ENCODE assay signal across 24 cellular contexts in the genomic region with DNA sequence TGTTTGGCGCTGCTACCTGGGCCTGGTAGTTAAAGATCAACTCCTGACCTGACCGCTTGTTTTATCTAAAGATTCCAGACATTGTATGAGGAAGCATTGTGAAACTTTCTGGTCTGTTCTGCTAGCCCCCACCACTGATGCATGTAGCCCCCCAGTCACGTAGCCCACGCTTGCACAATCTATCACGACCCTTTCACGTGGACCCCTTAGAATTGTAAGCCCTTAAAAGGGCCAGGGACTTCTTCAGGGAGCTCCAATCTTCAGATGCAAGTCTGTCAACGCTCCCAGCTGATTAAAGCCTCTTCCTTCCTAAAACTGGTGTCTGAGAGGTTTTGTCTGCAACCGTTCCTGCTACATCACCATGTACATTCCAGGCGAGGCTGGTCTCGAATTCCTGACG. TPM values are rescaled to one million over a fixed set of nuclear protein-coding genes. Genes with fewer than 3 reads are reported as not detected.
"Had no signal": no experiment of that assay in that cellular context is flagged by ENCODE, and none has a peak within 500 bp of the region (broad histone marks: within the 10 kb centered on the region; RNA-seq: fewer than 3 reads in every experiment).

No MANE protein-coding gene starts in this region.

- H3K9ac ChIP-seq: KMS-11, SK-N-SH had no signal

- FAIRE-seq: HTR-8/SVneo had no signal

- ATAC-seq: Panc1, PC-3 had no signal

- H3K4me2 ChIP-seq: KMS-11, SK-N-SH had no signal

- DNase-seq: Kasumi-1, MM.1S, NCI-H1092 treated with DMSO at 0.1 percent for 48 hours, NCI-H1436, NCI-H187, NCI-H2029, NCI-H2081 treated with DMSO at 0.1 percent for 48 hours, NCI-H2171, NCI-H226, NCI-H446, NCI-H510A, NCI-H524 treated with DMSO at 0.1 percent for 48 hours, NCI-H69, NCI-H774, PC-3, SHP77, SK-N-SH, SW 1271 had no signal

- H3K9me3 ChIP-seq: SK-N-SH had no signal

- H3K27ac ChIP-seq: HL-60, KMS-11, RWPE1 had no signal

RNA-seq across cellular contexts. Expression of a gene that starts 15.0 kb away (rescaled TPM):
- total RNA-seq: PC-3 had no signal

RNA-seq across cellular contexts. Expression of a gene that starts 21.4 kb away (rescaled TPM):
- polyA plus RNA-seq: SK-N-SH had no signal

RNA-seq across cellular contexts. Expression of a gene that starts 41.4 kb away (rescaled TPM):
- total RNA-seq: M059J had no signal
